8 cellular contexts compared by ENCODE assay signal in the genomic region with DNA sequence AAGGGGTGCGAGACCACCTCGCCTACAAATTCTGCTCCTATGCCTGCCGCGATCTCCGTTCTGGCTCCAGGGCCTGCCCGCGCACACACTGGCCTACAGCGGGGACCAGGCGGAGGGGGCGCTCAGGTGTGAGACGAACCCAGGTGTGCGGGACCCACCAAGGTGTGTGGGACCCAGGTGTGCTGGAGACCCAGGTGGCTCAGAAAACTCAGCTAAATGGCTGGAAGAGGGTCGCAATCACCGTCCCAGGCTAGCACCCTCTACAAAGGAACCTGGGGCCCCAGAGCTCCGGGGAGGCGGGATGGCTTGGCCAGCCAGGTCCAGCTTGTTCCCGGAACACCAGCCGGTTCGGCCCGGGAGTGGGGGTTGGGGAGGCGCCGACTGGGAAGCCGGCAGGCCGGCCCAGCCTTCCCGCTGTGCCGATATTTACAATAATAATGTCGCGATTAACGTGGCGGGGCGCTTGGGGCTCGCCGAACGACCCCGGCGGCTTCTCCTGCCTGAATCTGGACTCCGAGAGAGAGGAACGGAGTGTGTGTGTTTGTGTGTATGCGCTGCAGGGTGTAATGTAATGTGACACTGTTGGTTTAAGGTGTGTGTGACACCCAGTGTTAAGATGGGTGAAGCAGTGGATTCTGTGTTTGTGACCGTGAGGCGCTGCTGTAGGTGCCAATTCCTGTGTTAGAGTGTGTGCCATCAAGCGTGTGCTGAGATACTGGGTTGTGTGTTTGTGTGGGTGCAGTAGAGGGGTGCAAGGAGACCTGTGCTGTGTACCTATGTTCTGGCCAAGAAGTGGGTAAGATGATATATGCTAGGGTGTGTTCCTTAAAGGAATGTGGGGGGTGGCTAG.
A peak's percentile ranks its signal among the peaks of the same experiment; 100 is the strongest.
DNase-seq lines count a peak whose midpoint lies in the region; ATAC-seq lines count a peak whose summit lies in the region.

No MANE protein-coding gene starts in this region.

- H3K27ac Mint-ChIP-seq in activated naive CD8-positive, alpha-beta T cell: no peak overlapping the region

- no peaks in the 10 kb centered on the region for H3K36me3 ChIP-seq in stomach smooth muscle (ENCODE audit: control insufficient read depth in 2 of 2, insufficient read depth in 2 of 2, low read length in 2 of 2)

- no peaks in the 10 kb centered on the region for H3K9me3 Mint-ChIP-seq in activated naive CD8-positive, alpha-beta T cell (ENCODE audit: low read depth)

- peaks cover 22% of the 10 kb centered on the region for H3K4me1 Mint-ChIP-seq in activated naive CD8-positive, alpha-beta T cell (ENCODE audit: low read depth)

- peaks cover 43% of the 10 kb centered on the region for H3K27me3 Mint-ChIP-seq in activated naive CD8-positive, alpha-beta T cell

- no peaks in the 10 kb centered on the region for H3K36me3 Mint-ChIP-seq in activated naive CD8-positive, alpha-beta T cell

- no peak for ATAC-seq in GM21825 (IDR thresholded peaks at IDR 0.05; ENCODE audit: unreplicated experiment)

- peaks cover 46% of the 10 kb centered on the region for H3K4me1 ChIP-seq in stomach smooth muscle (ENCODE audit: control insufficient read depth, insufficient read depth, low read length)

- H3K4me3 ChIP-seq in stomach smooth muscle (ENCODE audit: low read length in 2 of 2): peak overlapping the region; percentile 73 to 75

- peak; percentile 36 for DNase-seq in NCI-H2196 (lab: John Stamatoyannopoulos, UW; ENCODE audit: unreplicated experiment)
- no peak for DNase-seq in NCI-H2196 treated with DMSO at 0.1 percent for 48 hours (lab: John Stamatoyannopoulos, UW; ENCODE audit: unreplicated experiment)
- DNase-seq in NCI-H1048 (lab: John Stamatoyannopoulos, UW): no peak
- DNase-seq in NCI-H1092 treated with DMSO at 0.1 percent for 48 hours (lab: John Stamatoyannopoulos, UW): no peak

- peak overlapping the region; percentile 87 for H3K27ac ChIP-seq in layer of hippocampus (ENCODE audit: low read depth, low read length)
- H3K27ac ChIP-seq in stomach smooth muscle (ENCODE audit: low read length): peak overlapping the region; percentile 31

- H3K9ac ChIP-seq in stomach smooth muscle (ENCODE audit: low read length in 2 of 2): peak overlapping the region; percentile 5 to 55

- H3K27me3 ChIP-seq in layer of hippocampus (ENCODE audit: control insufficient read depth, insufficient read depth, low read length): no peaks in the 10 kb centered on the region
- H3K27me3 ChIP-seq in stomach smooth muscle (ENCODE audit: control insufficient read depth in 1 of 2, insufficient read depth in 2 of 2, low read length in 2 of 2): peaks cover 53 to 54% of the 10 kb centered on the region in 2 donors

- H3K4me3 Mint-ChIP-seq in activated naive CD8-positive, alpha-beta T cell: peak overlapping the region; percentile 68

- H3K9me3 ChIP-seq in stomach smooth muscle (ENCODE audit: control insufficient read depth in 2 of 2, low read length in 2 of 2): no peaks in the 10 kb centered on the region
